23 cellular contexts compared by ENCODE assay signal in the genomic region with DNA sequence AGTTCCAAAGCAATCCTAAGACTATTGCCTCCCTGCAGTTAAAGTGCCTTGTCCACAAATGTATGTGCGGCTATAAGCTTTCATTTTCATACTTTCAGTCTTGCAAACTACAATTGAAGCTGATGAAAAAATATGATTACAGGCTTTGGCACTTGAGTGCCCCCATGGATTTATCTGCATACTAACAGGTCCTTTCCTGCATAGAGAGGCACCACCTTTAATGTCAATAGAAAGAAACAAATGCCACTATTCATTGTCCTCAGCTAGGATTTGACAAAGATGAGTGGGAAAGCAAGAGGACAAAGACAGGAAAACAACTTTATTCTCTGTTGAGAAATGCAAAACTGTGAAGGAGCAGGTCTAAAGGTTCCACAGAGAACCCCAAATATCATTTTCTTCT.
"Had no signal": no experiment of that assay in that cellular context is flagged by ENCODE, and none has a peak within 500 bp of the region (broad histone marks: within the 10 kb centered on the region; RNA-seq: fewer than 3 reads in every experiment).

No MANE protein-coding gene starts in this region.

- H3K36me3 ChIP-seq: gastrocnemius medialis, prostate gland, right atrium auricular region, thoracic aorta, tibial nerve, upper lobe of left lung had no signal

- H3K4me3 Mint-ChIP-seq: naive thymus-derived CD8-positive, alpha-beta T cell; nephron progenitor cell; stimulated activated memory B cell treated with anti-CD40 and anti-IgM and Interleukin-4, amounts not matched to agents 10 μg/mL and 1 μg/mL and 100 μg/mL, for 72 hours had no signal

- ATAC-seq: esophagus mucosa; gastrocnemius medialis; left lobe of liver; naive thymus-derived CD8-positive, alpha-beta T cell; sciatic nerve; stimulated activated memory B cell treated with anti-CD40 and anti-IgM and Interleukin-4, amounts not matched to agents 10 μg/mL and 1 μg/mL and 100 μg/mL, for 72 hours; stimulated activated naive CD8-positive, alpha-beta T cell treated with anti-CD3 and anti-CD28 coated beads, Interleukin-15, Interleukin-2, amounts not matched to agents 100 U/mL and 50 U/mL, for 24 hours had no signal

- H3K4me1 ChIP-seq: prostate gland, tibial nerve had no signal

- H3K27ac ChIP-seq: dorsolateral prefrontal cortex, epithelial cell of prostate, gastrocnemius medialis, prostate gland, right atrium auricular region, thoracic aorta, tibial nerve, upper lobe of left lung had no signal

- H3K27me3 ChIP-seq: dorsolateral prefrontal cortex, gastrocnemius medialis, right atrium auricular region, tibial nerve, upper lobe of left lung had no signal

- H3K9me3 ChIP-seq: gastrocnemius medialis, prostate gland, right atrium auricular region, thoracic aorta, tibial nerve, upper lobe of left lung had no signal

- H3K4me1 Mint-ChIP-seq: nephron progenitor cell; stimulated activated memory B cell treated with anti-CD40 and anti-IgM and Interleukin-4, amounts not matched to agents 10 μg/mL and 1 μg/mL and 100 μg/mL, for 72 hours had no signal

- H3K27ac Mint-ChIP-seq: naive thymus-derived CD8-positive, alpha-beta T cell; nephron progenitor cell; stimulated activated memory B cell treated with anti-CD40 and anti-IgM and Interleukin-4, amounts not matched to agents 10 μg/mL and 1 μg/mL and 100 μg/mL, for 72 hours had no signal

- H3K27me3 Mint-ChIP-seq: naive thymus-derived CD8-positive, alpha-beta T cell; stimulated activated memory B cell treated with anti-CD40 and anti-IgM and Interleukin-4, amounts not matched to agents 10 μg/mL and 1 μg/mL and 100 μg/mL, for 72 hours had no signal

- H3K9me3 Mint-ChIP-seq: nephron progenitor cell; stimulated activated memory B cell treated with anti-CD40 and anti-IgM and Interleukin-4, amounts not matched to agents 10 μg/mL and 1 μg/mL and 100 μg/mL, for 72 hours had no signal

- H3K36me3 Mint-ChIP-seq: naive thymus-derived CD8-positive, alpha-beta T cell; stimulated activated memory B cell treated with anti-CD40 and anti-IgM and Interleukin-4, amounts not matched to agents 10 μg/mL and 1 μg/mL and 100 μg/mL, for 72 hours had no signal

- H3K4me3 ChIP-seq: dorsolateral prefrontal cortex, gastrocnemius medialis, prostate gland, right atrium auricular region, thoracic aorta, tibial nerve, upper lobe of left lung had no signal

- DNase-seq: dorsolateral prefrontal cortex; effector CD4-positive, alpha-beta T cell; foreskin fibroblast; gastrocnemius medialis; head of caudate nucleus; mesenchymal stem cell; midbrain; naive thymus-derived CD8-positive, alpha-beta T cell; nephron progenitor cell; nucleus accumbens; stimulated activated CD4-positive, alpha-beta T cell treated with anti-CD3 and anti-CD28 coated beads, Interleukin-2, amount 100 ng/mL, for 24 hours; stimulated activated CD4-positive, alpha-beta T cell treated with anti-CD3 and anti-CD28 coated beads, Interleukin-4, amount 100 ng/mL, for 24 hours; stimulated activated naive CD8-positive, alpha-beta T cell treated with anti-CD3 and anti-CD28 coated beads, Interleukin-15, Interleukin-2, amounts not matched to agents 100 U/mL and 50 U/mL, for 24 hours; upper lobe of left lung had no signal
